Comparison of ENCODE assay signal across 22 cellular contexts in genomic region chr3:13790376-13791219, GRCh38.
A peak's percentile ranks its signal among the peaks of the same experiment; 100 is the strongest.
DNase-seq lines count a peak whose midpoint lies in the region; ATAC-seq, FAIRE-seq and TF ChIP-seq lines count a peak whose summit lies in the region.
"Had no signal": no experiment of that assay in that cellular context is flagged by ENCODE, and none has a peak within 500 bp of the region (broad histone marks: within the 10 kb centered on the region; RNA-seq: fewer than 3 reads in every experiment).

No MANE protein-coding gene starts in this region.

- no peak for TF ChIP-seq CTCF in brain (conservative IDR thresholded peaks at IDR 0.05)
- TF ChIP-seq CTCF in H1 (IDR thresholded peaks at IDR 0.05; ENCODE audit: control extremely low read depth in 1 of 3, insufficient read depth in 1 of 3, low read depth in 1 of 3, low read length in 3 of 3), result no peak
- TF ChIP-seq CTCF in neural progenitor cell (IDR thresholded peaks at IDR 0.05), result no peak
- TF ChIP-seq CTCF in suprapubic skin (IDR thresholded peaks at IDR 0.05), result no peak

- H3K27me3 Mint-ChIP-seq in brain (peaks cover 2% of the 10 kb centered on the region), neural progenitor cell (ENCODE audit: insufficient read depth, low read depth) (peaks cover 10% of the 10 kb centered on the region)

- peaks cover 11% of the 10 kb centered on the region for H3F3A ChIP-seq in neural progenitor cell (ENCODE audit: low read depth)

- H3K4ac ChIP-seq in H1 (replicated peaks; ENCODE audit: insufficient read length, low read depth, low read length), result no peak overlapping the region

- TF ChIP-seq EP300 in H1 (IDR thresholded peaks at IDR 0.05; ENCODE audit: borderline replicate concordance in 1 of 2, low read depth in 2 of 2, low read length in 2 of 2), result no peak
- TF ChIP-seq EP300 in suprapubic skin (IDR thresholded peaks at IDR 0.05), result no peak

- H3K18ac ChIP-seq in H1 (ENCODE audit: extremely low read depth, low read length), result no peak overlapping the region

- FAIRE-seq in H1 (lab: Jason Lieb, UNC), result no peak
- FAIRE-seq: G401.6 had no signal

- no peaks in the 10 kb centered on the region for H3K23me2 ChIP-seq in H1 (ENCODE audit: low read depth, low read length)

- no peak overlapping the region for H3K56ac ChIP-seq in H1 (replicated peaks; ENCODE audit: insufficient read length, low read depth, low read length)

- H3K23ac ChIP-seq in H1 (ENCODE audit: insufficient read length), result no peak overlapping the region

- TF ChIP-seq POLR2A in H1 (IDR thresholded peaks at IDR 0.05; ENCODE audit: control extremely low read depth in 1 of 2, low read depth in 2 of 2, low read length in 2 of 2) (no peak), suprapubic skin (IDR thresholded peaks at IDR 0.05) (no peak)

- no peaks in the 10 kb centered on the region for H3K79me1 ChIP-seq in H1 (ENCODE audit: low read depth, low read length)

- no peak overlapping the region for H3K27ac ChIP-seq in H1 (ENCODE audit: low read depth, low read length)
- H3K27ac ChIP-seq in neural progenitor cell, result no peak overlapping the region
- no peak overlapping the region for H3K27ac ChIP-seq in suprapubic skin
- H3K27ac ChIP-seq: C4-2B had no signal

- H3K4me1 ChIP-seq in H1 (replicated peaks in 1 of 4; ENCODE audit: control insufficient read depth in 3 of 4, insufficient read depth in 4 of 4, low read length in 3 of 4) (peaks cover 0 to 15% (median 6%) of the 10 kb centered on the region in 4 experiments; a peak in 5 of 7 replicates), neural progenitor cell (peaks cover 27% of the 10 kb centered on the region), suprapubic skin (no peaks in the 10 kb centered on the region)
- H3K4me1 ChIP-seq: Caco-2 had no signal

- no peaks in the 10 kb centered on the region for H3K9me3 ChIP-seq in H1 (ENCODE audit: insufficient read depth in 2 of 2, low read depth in 1 of 2, low read length in 1 of 2)
- H3K9me3 ChIP-seq in neural progenitor cell (ENCODE audit: low read depth), result no peaks in the 10 kb centered on the region
- no peaks in the 10 kb centered on the region for H3K9me3 ChIP-seq in suprapubic skin
- H3K9me3 ChIP-seq: Caco-2 had no signal

- WGBS in H1 (ENCODE audit: extremely low coverage in 1 of 2, insufficient coverage in 1 of 2, insufficient read length in 1 of 2, insufficient replicate concordance in 2 of 2, low coverage in 1 of 2, low lambda C conversion rate in 2 of 2, missing lambda C conversion rate in 1 of 2), 2 experiments, result 84% methylated on average over 10 of the region's 13 CpGs; no CpG with 5 or more reads in 1 of the 2 experiments
- 79% methylated on average over 13 of the region's 13 CpGs for whole genome bisulfite sequencing in suprapubic skin

- H3K27ac Mint-ChIP-seq in brain (peak overlapping the region in 4 of 5 experiments; percentile 45 to 98 (median 90)), neural progenitor cell (peak overlapping the region; percentile 89)
- H3K27ac Mint-ChIP-seq: B cell; CD8-positive, alpha-beta T cell had no signal

- H3K36me3 Mint-ChIP-seq in brain (no peaks in the 10 kb centered on the region), neural progenitor cell (no peaks in the 10 kb centered on the region)
- H3K36me3 Mint-ChIP-seq: CD8-positive, alpha-beta T cell had no signal

- H3K4me3 ChIP-seq in H1 (ENCODE audit: extremely low read depth in 1 of 4, insufficient read depth in 2 of 4, low read depth in 3 of 4, low read length in 4 of 4) (no peak overlapping the region), neural progenitor cell (no peak overlapping the region), suprapubic skin (no peak overlapping the region)

- H3K14ac ChIP-seq in H1 (ENCODE audit: insufficient read length), result no peak overlapping the region

- H4K5ac ChIP-seq in H1 (ENCODE audit: insufficient read length, low read depth, low read length), result no peak overlapping the region

- H3K4me1 Mint-ChIP-seq in brain, result peaks cover 92% of the 10 kb centered on the region
- H3K4me1 Mint-ChIP-seq in neural progenitor cell, result peaks cover 75% of the 10 kb centered on the region
- H3K4me1 Mint-ChIP-seq: B cell had no signal

- no peak overlapping the region for H4K91ac ChIP-seq in H1 (replicated peaks; ENCODE audit: insufficient read length, low read length)

- no peak overlapping the region for H2BK15ac ChIP-seq in H1 (ENCODE audit: low read length)

- CTCF ChIA-PET in H1 (lab: Charles Lee; ENCODE audit: partially characterized antibody), result interaction anchor here (0.6 to 3.7 kb wide), 9 partner anchors 14 to 141 kb away, joined by 3 to 16 read pairs (median 5); partner anchors contain the start of gene WNT7A

- peak overlapping the region; percentile 65 for H4K8ac ChIP-seq in H1 (ENCODE audit: extremely low read depth, insufficient read depth, low read length)

- no peaks in the 10 kb centered on the region for H3K36me3 ChIP-seq in H1 (ENCODE audit: control insufficient read depth in 2 of 4, insufficient read depth in 4 of 4, low read length in 3 of 4)
- H3K36me3 ChIP-seq in neural progenitor cell, result no peaks in the 10 kb centered on the region
- H3K36me3 ChIP-seq in suprapubic skin, result no peaks in the 10 kb centered on the region

- POLR2A ChIA-PET in H1 (lab: Charles Lee; ENCODE audit: partially characterized antibody), result no interaction called here

- H2BK120ac ChIP-seq in H1 (replicated peaks; ENCODE audit: low read depth, low read length), result no peak overlapping the region

- H4K20me1 ChIP-seq in H1 (replicated peaks in 1 of 2; ENCODE audit: control insufficient read depth in 1 of 2, insufficient read depth in 2 of 2, low read length in 2 of 2) (no peaks in the 10 kb centered on the region), neural progenitor cell (ENCODE audit: low read depth) (peaks cover 8% of the 10 kb centered on the region)

- ATAC-seq in HG02938 (IDR thresholded peaks at IDR 0.05; ENCODE audit: unreplicated experiment) (no peak), GM18517 (IDR thresholded peaks at IDR 0.05; ENCODE audit: unreplicated experiment) (no peak), HG02870 (IDR thresholded peaks at IDR 0.05; ENCODE audit: unreplicated experiment) (no peak)
- ATAC-seq: CD8-positive, alpha-beta T cell; HCT116 had no signal

- H3K79me2 ChIP-seq in H1 (ENCODE audit: control insufficient read depth in 1 of 2, insufficient read depth in 2 of 2, low read length in 2 of 2) (no peaks in the 10 kb centered on the region), neural progenitor cell (ENCODE audit: low read depth) (no peaks in the 10 kb centered on the region)

- H3K4me3 Mint-ChIP-seq in brain (no peak overlapping the region), neural progenitor cell (no peak overlapping the region)
- H3K4me3 Mint-ChIP-seq: B cell; CD8-positive, alpha-beta T cell had no signal

- no peak overlapping the region for H2BK12ac ChIP-seq in H1 (ENCODE audit: low read depth, low read length)

- no peak overlapping the region for H2BK20ac ChIP-seq in H1 (ENCODE audit: low read length)

- H2AK5ac ChIP-seq in H1 (ENCODE audit: low read depth, low read length), result no peak overlapping the region

- H3K4me2 ChIP-seq in H1 (ENCODE audit: insufficient read depth in 1 of 2, low read depth in 2 of 2, low read length in 2 of 2) (no peak overlapping the region), neural progenitor cell (no peak overlapping the region)

- no peak overlapping the region for H2BK5ac ChIP-seq in H1 (ENCODE audit: low read depth, low read length)

- H3K9me3 Mint-ChIP-seq in brain (peaks cover 0 to 10% (median 0%) of the 10 kb centered on the region in 5 experiments), neural progenitor cell (no peaks in the 10 kb centered on the region)
- H3K9me3 Mint-ChIP-seq: CD8-positive, alpha-beta T cell had no signal

- no peak for DNase-seq in H1 (ENCODE audit: low read depth in 1 of 2, low spot score in 2 of 2)
- DNase-seq in neural progenitor cell (ENCODE audit: low spot score), result no peak
- no peak for DNase-seq in suprapubic skin (ENCODE audit: low spot score in 2 of 2)
- DNase-seq: Caco-2; CD8-positive, alpha-beta T cell; NCI-H1092; NCI-H1417 treated with DMSO at 0.1 percent for 48 hours; NCI-H187; NCI-H2081 treated with DMSO at 0.1 percent for 48 hours; NCI-H2171; NCI-H226; NCI-H510A; NCI-H69; SHP77 treated with DMSO at 0.1 percent for 48 hours had no signal

- no peak for TF ChIP-seq RAD21 in H1 (IDR thresholded peaks at IDR 0.05 in 1 of 2, conservative IDR thresholded peaks at IDR 0.05 in 1 of 2; ENCODE audit: low read depth in 2 of 2, low read length in 2 of 2)

- H2AFZ ChIP-seq in H1 (ENCODE audit: low read length) (no peak overlapping the region), neural progenitor cell (replicated peaks) (no peak overlapping the region)

- H3K27me3 ChIP-seq in H1 (replicated peaks in 1 of 4; ENCODE audit: control insufficient read depth in 3 of 4, extremely low read depth in 1 of 4, insufficient read depth in 3 of 4, low read length in 3 of 4) (peaks cover 0 to 3% (median 0%) of the 10 kb centered on the region in 4 experiments; a peak in 1 of 7 replicates), neural progenitor cell (no peaks in the 10 kb centered on the region), suprapubic skin (peaks cover 59% of the 10 kb centered on the region)

- H3K9ac ChIP-seq in H1 (replicated peaks in 1 of 4; ENCODE audit: extremely low read depth in 1 of 4, low read depth in 3 of 4, low read length in 3 of 4) (no peak overlapping the region), neural progenitor cell (no peak overlapping the region)

TF ChIP-seq in H1, 55 proteins besides CTCF, POLR2A, EP300 and RAD21:
- TF ChIP-seq TAF1 (IDR thresholded peaks at IDR 0.05; ENCODE audit: low read depth, low read length) (no peak), TCF12 (IDR thresholded peaks at IDR 0.05; ENCODE audit: low read depth, low read length) (no peak), ATF3 (IDR thresholded peaks at IDR 0.05; ENCODE audit: insufficient read depth, low read depth, low read length) (no peak), CBX5 (IDR thresholded peaks at IDR 0.05; ENCODE audit: low read depth, low read length) (no peak)
